1 cellular context compared by ENCODE assay signal in genomic region chr13:74920361-74920760, GRCh38.
TF ChIP-seq lines count a peak whose summit lies in the region.

No MANE protein-coding gene starts in this region.

TF ChIP-seq in K562, 482 proteins besides CTCF, POLR2A, EP300 and RAD21 (continued from another document and continues in another):
- TF ChIP-seq ARID3B (CRISPR knock-in tag; IDR thresholded peaks at IDR 0.05; ENCODE audit: borderline replicate concordance) (no peak), HMGN3 (IDR thresholded peaks at IDR 0.05; ENCODE audit: borderline replicate concordance, extremely low read depth, insufficient read length, low read depth, low read length) (no peak), STAT5A (IDR thresholded peaks at IDR 0.05; ENCODE audit: borderline replicate concordance, low read length) (peak; percentile 85), AFF1 (IDR thresholded peaks at IDR 0.05; ENCODE audit: low read depth in 1 of 2, partially characterized antibody in 2 of 2) (no peak), E2F1 (CRISPR knock-in tag; IDR thresholded peaks at IDR 0.05) (no peak), ARID3A (IDR thresholded peaks at IDR 0.05; ENCODE audit: borderline replicate concordance, low read depth, low read length) (peak; percentile 66; the same call in 1 of the 2 replicates), FOSL1 (tag; conservative IDR thresholded peaks at IDR 0.05) (no peak), E4F1 (CRISPR knock-in tag; IDR thresholded peaks at IDR 0.05; ENCODE audit: borderline replicate concordance) (no peak), ZNF253 (CRISPR knock-in tag; conservative IDR thresholded peaks at IDR 0.05) (no peak), PURB (CRISPR knock-in tag; IDR thresholded peaks at IDR 0.05; ENCODE audit: low read depth) (no peak), L3MBTL2 (IDR thresholded peaks at IDR 0.05) (no peak), CREB1 (IDR thresholded peaks at IDR 0.05) (no peak), CREB1 (CRISPR knock-in tag; IDR thresholded peaks at IDR 0.05) (no peak), PHF20 (IDR thresholded peaks at IDR 0.05; ENCODE audit: partially characterized antibody) (no peak), POLR2AphosphoS5 (IDR thresholded peaks at IDR 0.05; ENCODE audit: control insufficient read depth, insufficient read depth, low read depth, low read length) (no peak), ZNF318 (IDR thresholded peaks at IDR 0.05; ENCODE audit: borderline replicate concordance in 1 of 2, low read depth in 1 of 2) (no peak), TBL1XR1 (IDR thresholded peaks at IDR 0.05; ENCODE audit: low read length in 2 of 2) (peak in 1 of 2 experiments; percentile 76; a peak in 1 of 4 replicates), ZNF277 (CRISPR knock-in tag; IDR thresholded peaks at IDR 0.05; ENCODE audit: borderline replicate concordance) (no peak), CBX8 (IDR thresholded peaks at IDR 0.05; ENCODE audit: borderline replicate concordance, extremely low read depth, low read depth, low read length, poor library complexity, severe bottlenecking) (no peak), TCF7 (IDR thresholded peaks at IDR 0.05; ENCODE audit: borderline replicate concordance) (0 out of 2 replicates have a peak, but pooled peaks have one; percentile 44), GABPB2 (CRISPR knock-in tag; conservative IDR thresholded peaks at IDR 0.05) (no peak), ELF1 (tag; IDR thresholded peaks at IDR 0.05) (no peak), BHLHE40 (IDR thresholded peaks at IDR 0.05; ENCODE audit: low read length) (peak; percentile 25; the same call in 1 of the 2 replicates), FIP1L1 (IDR thresholded peaks at IDR 0.05; ENCODE audit: low read depth, low read length, poor library complexity, severe bottlenecking) (no peak), NCOR1 (IDR thresholded peaks at IDR 0.05) (peak; percentile 84), ZNF77 (CRISPR knock-in tag; IDR thresholded peaks at IDR 0.05) (no peak), CEBPG (CRISPR knock-in tag; IDR thresholded peaks at IDR 0.05) (no peak), CEBPG (tag; conservative IDR thresholded peaks at IDR 0.05 in 1 of 2, IDR thresholded peaks at IDR 0.05 in 1 of 2) (no peak), CHD1 (IDR thresholded peaks at IDR 0.05; ENCODE audit: low read length) (no peak), ZNF668 (CRISPR knock-in tag; IDR thresholded peaks at IDR 0.05) (no peak), CTBP1 (IDR thresholded peaks at IDR 0.05; ENCODE audit: borderline replicate concordance) (peak; percentile 56; the same call in 1 of the 2 replicates), PML (IDR thresholded peaks at IDR 0.05; ENCODE audit: low read length) (peak; percentile 59; the same call in 1 of the 2 replicates), ZZZ3 (IDR thresholded peaks at IDR 0.05) (no peak), CC2D1A (IDR thresholded peaks at IDR 0.05) (peak; percentile 45; the same call in 1 of the 2 replicates)
